In the genomic region with DNA sequence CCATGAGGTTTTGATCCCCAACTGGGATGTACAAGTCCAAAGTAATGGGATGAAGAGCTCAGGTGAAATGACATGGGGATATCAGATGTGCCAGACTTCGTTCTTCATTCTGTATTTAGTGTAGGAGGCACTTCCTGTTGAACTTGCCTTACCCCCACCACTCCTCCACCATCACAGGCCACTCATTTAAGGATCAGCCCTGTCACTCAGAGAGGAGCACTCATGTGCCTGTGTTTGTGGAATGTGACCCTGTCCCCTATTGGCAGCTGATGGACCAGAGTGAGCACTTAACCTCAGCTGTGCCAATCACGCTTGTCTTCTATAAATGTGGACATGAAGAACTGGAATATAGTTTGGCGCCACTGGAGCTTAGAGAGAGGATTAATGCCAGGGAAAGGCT, we compare ENCODE assay signal across 1 cellular context.
TF ChIP-seq lines count a peak whose summit lies in the region.

No MANE protein-coding gene starts in this region.

TF ChIP-seq in GM12878, 131 proteins besides CTCF, POLR2A, EP300 and RAD21:
- TF ChIP-seq, protein P1, sequence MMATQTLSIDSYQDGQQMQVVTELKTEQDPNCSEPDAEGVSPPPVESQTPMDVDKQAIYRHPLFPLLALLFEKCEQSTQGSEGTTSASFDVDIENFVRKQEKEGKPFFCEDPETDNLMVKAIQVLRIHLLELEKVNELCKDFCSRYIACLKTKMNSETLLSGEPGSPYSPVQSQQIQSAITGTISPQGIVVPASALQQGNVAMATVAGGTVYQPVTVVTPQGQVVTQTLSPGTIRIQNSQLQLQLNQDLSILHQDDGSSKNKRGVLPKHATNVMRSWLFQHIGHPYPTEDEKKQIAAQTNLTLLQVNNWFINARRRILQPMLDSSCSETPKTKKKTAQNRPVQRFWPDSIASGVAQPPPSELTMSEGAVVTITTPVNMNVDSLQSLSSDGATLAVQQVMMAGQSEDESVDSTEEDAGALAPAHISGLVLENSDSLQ (IDR thresholded peaks at IDR 0.05) = peak; percentile 76
- no peak for TF ChIP-seq MEF2B (IDR thresholded peaks at IDR 0.05; ENCODE audit: partially characterized antibody, poor library complexity, severe bottlenecking)
